ENCODE assay signal across 22 cellular contexts in genomic region chr16:52113812-52114211, GRCh38.
A peak's percentile ranks its signal among the peaks of the same experiment; 100 is the strongest.
DNase-seq lines count a peak whose midpoint lies in the region; ATAC-seq, FAIRE-seq and TF ChIP-seq lines count a peak whose summit lies in the region.
"Had no signal": no experiment of that assay in that cellular context is flagged by ENCODE, and none has a peak within 500 bp of the region (broad histone marks: within the 10 kb centered on the region; RNA-seq: fewer than 3 reads in every experiment).

No MANE protein-coding gene starts in this region.

- dilution Hi-C loops in keratinocyte (cut with MboI; ENCODE audit: extremely low pct_ligation_motif_present, low sequenced_read_pairs) = no loop called here

- TF ChIP-seq CTCF in chondrocyte (IDR thresholded peaks at IDR 0.05) (no peak), keratinocyte (optimal IDR thresholded peaks at IDR 0.05 in 1 of 3, IDR thresholded peaks at IDR 0.05 in 1 of 3, conservative IDR thresholded peaks at IDR 0.05 in 1 of 3; ENCODE audit: extremely low read depth in 1 of 3, insufficient read depth in 2 of 3, low read length in 3 of 3) (no peak)

- no peak overlapping the region for H3K4me2 ChIP-seq in keratinocyte (ENCODE audit: control insufficient read depth, extremely low read depth, insufficient read depth, low read depth, low read length)
- H3K4me2 ChIP-seq: A549; BLaER1 treated with 17β-estradiol and CSF1 and Interleukin-3, amounts not matched to agents 10 nM and 100 nM; GM23338 had no signal

- no peak overlapping the region for H3K4me3 ChIP-seq in keratinocyte (ENCODE audit: control insufficient read depth in 2 of 3, extremely low read depth in 1 of 3, insufficient read depth in 2 of 3, low read depth in 1 of 3, low read length in 3 of 3)
- H3K4me3 ChIP-seq in mesodermal cell (ENCODE audit: extremely low read depth, insufficient read depth, low read length, poor library complexity, severe bottlenecking) = no peak overlapping the region
- H3K4me3 ChIP-seq in small intestine (ENCODE audit: low read depth in 1 of 2, low read length in 2 of 2) = no peak overlapping the region
- H3K4me3 ChIP-seq: A549; BLaER1 treated with 17β-estradiol and CSF1 and Interleukin-3, amounts not matched to agents 10 nM and 100 nM; GM23338 had no signal

- H3K36me3 ChIP-seq in keratinocyte (ENCODE audit: control insufficient read depth in 2 of 2, extremely low read depth in 1 of 2, insufficient read depth in 2 of 2, low read length in 2 of 2) = no peaks in the 10 kb centered on the region
- no peaks in the 10 kb centered on the region for H3K36me3 ChIP-seq in mesodermal cell (ENCODE audit: control insufficient read depth, insufficient read depth, low read length)
- H3K36me3 ChIP-seq in small intestine (ENCODE audit: control insufficient read depth in 2 of 2, insufficient read depth in 2 of 2, low read length in 2 of 2) = no peaks in the 10 kb centered on the region
- H3K36me3 ChIP-seq: BE2C; BLaER1 treated with 17β-estradiol and CSF1 and Interleukin-3, amounts not matched to agents 10 nM and 100 nM had no signal

- H3K9me1 ChIP-seq in keratinocyte (ENCODE audit: control insufficient read depth, extremely low read depth, insufficient read depth, low read length) = no peaks in the 10 kb centered on the region

- no peaks in the 10 kb centered on the region for H3K27me3 Mint-ChIP-seq in chondrocyte (ENCODE audit: low read depth)
- H3K27me3 Mint-ChIP-seq: CD4-positive, alpha-beta memory T cell had no signal

- no peaks in the 10 kb centered on the region for H3K79me2 ChIP-seq in keratinocyte (ENCODE audit: control insufficient read depth, insufficient read depth, low read length)

- ATAC-seq in HG03175 (IDR thresholded peaks at IDR 0.05; ENCODE audit: unreplicated experiment) (no peak), GM18517 (IDR thresholded peaks at IDR 0.05; ENCODE audit: unreplicated experiment) (no peak), HG03469 (IDR thresholded peaks at IDR 0.05; ENCODE audit: unreplicated experiment) (no peak)
- ATAC-seq: A549, GM23338, HCT116 had no signal

- no peaks in the 10 kb centered on the region for H3K27me3 ChIP-seq in keratinocyte (ENCODE audit: control insufficient read depth, extremely low read depth, insufficient read depth, low read length)
- H3K27me3 ChIP-seq in small intestine (ENCODE audit: control insufficient read depth in 2 of 2, insufficient read depth in 2 of 2, low read length in 2 of 2) = no peaks in the 10 kb centered on the region
- H3K27me3 ChIP-seq: BE2C; BLaER1 treated with 17β-estradiol and CSF1 and Interleukin-3, amounts not matched to agents 10 nM and 100 nM had no signal

- no peaks in the 10 kb centered on the region for H3K36me3 Mint-ChIP-seq in chondrocyte (ENCODE audit: low read depth)
- H3K36me3 Mint-ChIP-seq: CD4-positive, alpha-beta memory T cell had no signal

- DNase-seq in chondrocyte (ENCODE audit: low spot score) (no peak), keratinocyte (ENCODE audit: low read depth, low spot score) (no peak), small intestine (peak; percentile 50), UCSD-AML1 (lab: John Stamatoyannopoulos, UW; ENCODE audit: unreplicated experiment) (no peak)
- DNase-seq: 8988T; AML-193; BE2C; CD4-positive, alpha-beta memory T cell; COR-L47; DND-41; H9 had no signal

- no peaks in the 10 kb centered on the region for H4K20me1 ChIP-seq in keratinocyte (ENCODE audit: control insufficient read depth, extremely low read depth, insufficient read depth, low read length)
- H4K20me1 ChIP-seq: BLaER1 treated with 17β-estradiol and CSF1 and Interleukin-3, amounts not matched to agents 10 nM and 100 nM had no signal

- no peaks in the 10 kb centered on the region for H3K9me3 Mint-ChIP-seq in chondrocyte (ENCODE audit: low read depth)

- H3K4me1 ChIP-seq in keratinocyte (ENCODE audit: control insufficient read depth, extremely low read depth, insufficient read depth, low read length) (peaks cover 15% of the 10 kb centered on the region), mesodermal cell (ENCODE audit: control insufficient read depth, insufficient read depth, low read length, poor library complexity, severe bottlenecking) (peaks cover 13% of the 10 kb centered on the region), small intestine (ENCODE audit: control insufficient read depth in 2 of 2, insufficient read depth in 1 of 2, low read depth in 1 of 2, low read length in 1 of 2) (no peaks in the 10 kb centered on the region)
- H3K4me1 ChIP-seq: A549; BE2C; BLaER1 treated with 17β-estradiol and CSF1 and Interleukin-3, amounts not matched to agents 10 nM and 100 nM had no signal

- H3K27ac ChIP-seq in keratinocyte (ENCODE audit: control insufficient read depth, insufficient read depth, low read length) (no peak overlapping the region), mesodermal cell (ENCODE audit: low read depth, low read length, severe bottlenecking) (peak overlapping the region; percentile 25), small intestine (ENCODE audit: low read depth in 1 of 2, low read length in 1 of 2) (no peak overlapping the region)
- H3K27ac ChIP-seq: A549; BLaER1 treated with 17β-estradiol and CSF1 and Interleukin-3, amounts not matched to agents 10 nM and 100 nM had no signal

- peak overlapping the region; percentile 80 for H3K27ac Mint-ChIP-seq in chondrocyte (ENCODE audit: unreplicated experiment)
- H3K27ac Mint-ChIP-seq: CD4-positive, alpha-beta memory T cell; GM23338; H9 had no signal

- no peak overlapping the region for H2AFZ ChIP-seq in keratinocyte (ENCODE audit: control insufficient read depth, low read length)
- H2AFZ ChIP-seq: GM23338 had no signal

- WGBS in mesodermal cell (ENCODE audit: insufficient coverage in 2 of 2), 2 experiments = no CpG with 5 or more reads among the region's 1 CpG
- 5 to 55% (median 54%) methylated on average over 1 of the region's 1 CpG for WGBS in small intestine, 3 donors

- no peaks in the 10 kb centered on the region for H3K9me3 ChIP-seq in keratinocyte (ENCODE audit: control insufficient read depth, low read depth, low read length)
- H3K9me3 ChIP-seq in mesodermal cell (ENCODE audit: control insufficient read depth, low read length) = no peaks in the 10 kb centered on the region
- peaks cover 2% of the 10 kb centered on the region for H3K9me3 ChIP-seq in small intestine (ENCODE audit: control insufficient read depth, low read depth)
- H3K9me3 ChIP-seq: BE2C had no signal

- FAIRE-seq in keratinocyte (lab: Jason Lieb, UNC) (peak; percentile 17), small intestine (lab: Jason Lieb, UNC) (no peak)
- FAIRE-seq: A549, G401.6, GM12892, GM19239 had no signal

- H3K4me3 Mint-ChIP-seq in chondrocyte (ENCODE audit: unreplicated experiment) = no peak overlapping the region
- H3K4me3 Mint-ChIP-seq: CD4-positive, alpha-beta memory T cell; GM23338; H9 had no signal

- no peak overlapping the region for H3K9ac ChIP-seq in keratinocyte (ENCODE audit: control insufficient read depth, extremely low read depth, insufficient read depth, low read length)
- H3K9ac ChIP-seq: BLaER1 treated with 17β-estradiol and CSF1 and Interleukin-3, amounts not matched to agents 10 nM and 100 nM had no signal

- H3K4me1 Mint-ChIP-seq in chondrocyte (ENCODE audit: low read depth) = peaks cover 25% of the 10 kb centered on the region
- H3K4me1 Mint-ChIP-seq: CD4-positive, alpha-beta memory T cell had no signal
